In genomic region chr1:54425152-54425584, GRCh38 we compare ENCODE assay signal across 22 cellular contexts. TPM values are rescaled to one million over a fixed set of nuclear protein-coding genes. Genes with fewer than 3 reads are reported as not detected.
A peak's percentile ranks its signal among the peaks of the same experiment; 100 is the strongest.
DNase-seq lines count a peak whose midpoint lies in the region; ATAC-seq and TF ChIP-seq lines count a peak whose summit lies in the region.
"Had no signal": no experiment of that assay in that cellular context is flagged by ENCODE, and none has a peak within 500 bp of the region (broad histone marks: within the 10 kb centered on the region; RNA-seq: fewer than 3 reads in every experiment).

No MANE protein-coding gene starts in this region.

- H3K27me3 Mint-ChIP-seq in HFFc6 (ENCODE audit: insufficient read depth) (peaks cover 7% of the 10 kb centered on the region), natural killer cell (ENCODE audit: low read depth in 2 of 2) (no peaks in the 10 kb centered on the region)
- H3K27me3 Mint-ChIP-seq: progenitor cell of endocrine pancreas had no signal

- H3K4me3 ChIP-seq in Peyer's patch (no peak overlapping the region), fibroblast of pulmonary artery (replicated peaks; ENCODE audit: low read depth, low read length) (no peak overlapping the region), retinal pigment epithelial cell (ENCODE audit: low read length) (no peak overlapping the region)
- H3K4me3 ChIP-seq: BLaER1 treated with 17β-estradiol and CSF1 and Interleukin-3, amounts not matched to agents 10 nM and 100 nM; hepatocyte; skin epidermis had no signal

- ATAC-seq in natural killer cell: no peak
- no peak for ATAC-seq in GM21360 (IDR thresholded peaks at IDR 0.05; ENCODE audit: unreplicated experiment)
- ATAC-seq: WTC11 had no signal

- no peak overlapping the region for H3K4me3 Mint-ChIP-seq in HFFc6
- H3K4me3 Mint-ChIP-seq in natural killer cell: no peak overlapping the region
- H3K4me3 Mint-ChIP-seq: memory B cell; nephron; T-helper 1 cell treated with Interleukin-12 subunit alpha and Interleukin-12 subunit beta and Interleukin-4 antibody, amounts not matched to agents 30 μg/mL and 1 μg/mL, for 36 hours; WTC11 had no signal

- DNase-seq in Peyer's patch (peak in 2 of 3 donors; percentile 69 to 84), fibroblast of pulmonary artery (ENCODE audit: low read depth) (no peak), retinal pigment epithelial cell (ENCODE audit: low read depth) (no peak), HFFc6 (no peak), NCI-H1092 (lab: John Stamatoyannopoulos, UW) (no peak), natural killer cell (no peak)
- DNase-seq: activated CD4-positive, alpha-beta T cell treated with anti-CD3 and anti-CD28 coated beads, Interleukin-2, amount 50 U/mL, for 48 hours; effector memory CD4-positive, alpha-beta T cell; NCI-H1105 treated with DMSO at 0.1 percent for 48 hours; NCI-H526; SIG-M5; stimulated activated CD4-positive, alpha-beta T cell treated with anti-CD3 and anti-CD28 coated beads, Interleukin-4, amount 100 ng/mL, for 24 hours had no signal

- 0 out of 2 replicates have a peak, but pooled peaks cover 8% of the 10 kb centered on the region for H3K4me1 Mint-ChIP-seq in HFFc6 (ENCODE audit: low read depth)
- peaks cover 8 to 13% of the 10 kb centered on the region in 2 donors for H3K4me1 Mint-ChIP-seq in natural killer cell
- H3K4me1 Mint-ChIP-seq: memory B cell, nephron, WTC11 had no signal

- no peaks in the 10 kb centered on the region for H3K36me3 Mint-ChIP-seq in HFFc6 (ENCODE audit: low read depth)
- no peaks in the 10 kb centered on the region for H3K36me3 Mint-ChIP-seq in natural killer cell
- H3K36me3 Mint-ChIP-seq: memory B cell, WTC11 had no signal

- H3K27ac Mint-ChIP-seq in HFFc6: no peak overlapping the region
- no peak overlapping the region for H3K27ac Mint-ChIP-seq in natural killer cell
- H3K27ac Mint-ChIP-seq: memory B cell; nephron; progenitor cell of endocrine pancreas; T-helper 1 cell treated with Interleukin-12 subunit alpha and Interleukin-12 subunit beta and Interleukin-4 antibody, amounts not matched to agents 30 μg/mL and 1 μg/mL, for 36 hours; WTC11 had no signal

- intact Hi-C loops in natural killer cell (cut with micrococcal nuclease): no loop called here

- H3K36me3 ChIP-seq in Peyer's patch: no peaks in the 10 kb centered on the region
- H3K36me3 ChIP-seq: BLaER1 treated with 17β-estradiol and CSF1 and Interleukin-3, amounts not matched to agents 10 nM and 100 nM had no signal

- H3K27ac ChIP-seq in Peyer's patch: peak overlapping the region in 2 of 4 donors; percentile 68 to 84
- H3K27ac ChIP-seq: BLaER1 treated with 17β-estradiol and CSF1 and Interleukin-3, amounts not matched to agents 10 nM and 100 nM; hepatocyte; skin epidermis had no signal

- peak; percentile 26; the same call in 1 of the 3 replicates for TF ChIP-seq CTCF in GM12872 (IDR thresholded peaks at IDR 0.05; ENCODE audit: insufficient read depth, low read depth, low read length)
- TF ChIP-seq CTCF in Peyer's patch (IDR thresholded peaks at IDR 0.05): peak in 2 of 6 experiments; percentile 15 to 34
- TF ChIP-seq CTCF in fibroblast of pulmonary artery (IDR thresholded peaks at IDR 0.05; ENCODE audit: low read length, missing control alignments): peak; percentile 9
- peak; percentile 15 for TF ChIP-seq CTCF in retinal pigment epithelial cell (conservative IDR thresholded peaks at IDR 0.05; ENCODE audit: low read depth, low read length)
- no peak for TF ChIP-seq CTCF in HFFc6 (IDR thresholded peaks at IDR 0.05)
- no peak for TF ChIP-seq CTCF in natural killer cell (IDR thresholded peaks at IDR 0.05)

- H3K27me3 ChIP-seq in Peyer's patch: no peaks in the 10 kb centered on the region
- H3K27me3 ChIP-seq: BLaER1 treated with 17β-estradiol and CSF1 and Interleukin-3, amounts not matched to agents 10 nM and 100 nM; hepatocyte had no signal

- no peaks in the 10 kb centered on the region for H3K9me3 ChIP-seq in Peyer's patch
- H3K9me3 ChIP-seq: BLaER1 treated with 17β-estradiol and CSF1 and Interleukin-3, amounts not matched to agents 10 nM and 100 nM had no signal

- no peak for TF ChIP-seq POLR2A in Peyer's patch (IDR thresholded peaks at IDR 0.05)

- H3K9me3 Mint-ChIP-seq in HFFc6 (no peaks in the 10 kb centered on the region), natural killer cell (no peaks in the 10 kb centered on the region)
- H3K9me3 Mint-ChIP-seq: memory B cell; nephron; T-helper 1 cell treated with Interleukin-12 subunit alpha and Interleukin-12 subunit beta and Interleukin-4 antibody, amounts not matched to agents 30 μg/mL and 1 μg/mL, for 36 hours had no signal

- no peaks in the 10 kb centered on the region for H3K4me1 ChIP-seq in Peyer's patch
- H3K4me1 ChIP-seq: BLaER1 treated with 17β-estradiol and CSF1 and Interleukin-3, amounts not matched to agents 10 nM and 100 nM had no signal

RNA-seq across cellular contexts. Expression of gene SSBP3, which starts 19.0 kb away (rescaled TPM):
- total RNA-seq in Peyer's patch: 10 to 100 TPM; 19.0 to 35.2 (median 33.4) TPM
- total RNA-seq in HFFc6 (2021; fragmentation: NEBNext Ultra II Directional; extraction: Animal tissue kit (Norgen Biotek cat#: 25700)): 10 to 100 TPM; 42.3 to 72.2 (median 58.1) TPM
- total RNA-seq in natural killer cell: 100 to 1,000 TPM; 162 to 224 (median 164) TPM

Comparison
In these comparisons a context has a peak if more than half of its experiments do, and no peak if none do; other contexts are left out.
1. CTCF ChIP-seq: peak in GM12872 (single experiment), fibroblast of pulmonary artery (single experiment) and retinal pigment epithelial cell (single experiment); none in HFFc6 (single experiment) and natural killer cell (single experiment).
2. DNase-seq: peak in Peyer's patch (2 of 3); none in fibroblast of pulmonary artery (single experiment), retinal pigment epithelial cell (single experiment), HFFc6 (single experiment), NCI-H1092 (single experiment) and natural killer cell (single experiment).